Comparison of ENCODE assay signal across 1 cellular context in genomic region chr20:45095753-45096371, GRCh38.
TF ChIP-seq lines count a peak whose summit lies in the region.

No MANE protein-coding gene starts in this region.

TF ChIP-seq in HEK293, 187 proteins besides CTCF, POLR2A, EP300 and RAD21 (continued from another document):
- TF ChIP-seq KLF17 (tag by site-specific recombination; IDR thresholded peaks at IDR 0.05) (no peak), GLI2 (tag by site-specific recombination; IDR thresholded peaks at IDR 0.05; ENCODE audit: borderline replicate concordance, low read depth) (no peak), ZBTB48 (tag by site-specific recombination; IDR thresholded peaks at IDR 0.05) (peak; percentile 54; the same call in 1 of the 2 replicates), ZNF626 (tag by site-specific recombination; IDR thresholded peaks at IDR 0.05) (no peak), ZFP41 (tag by site-specific recombination; IDR thresholded peaks at IDR 0.05; ENCODE audit: borderline replicate concordance) (no peak), ZNF404 (tag by site-specific recombination; IDR thresholded peaks at IDR 0.05) (no peak), ZNF677 (tag by site-specific recombination; IDR thresholded peaks at IDR 0.05) (no peak), HOXA7 (CRISPR knock-in tag; IDR thresholded peaks at IDR 0.05; ENCODE audit: borderline replicate concordance) (no peak)
